ENCODE assay signal across 14 cellular contexts in the genomic region with DNA sequence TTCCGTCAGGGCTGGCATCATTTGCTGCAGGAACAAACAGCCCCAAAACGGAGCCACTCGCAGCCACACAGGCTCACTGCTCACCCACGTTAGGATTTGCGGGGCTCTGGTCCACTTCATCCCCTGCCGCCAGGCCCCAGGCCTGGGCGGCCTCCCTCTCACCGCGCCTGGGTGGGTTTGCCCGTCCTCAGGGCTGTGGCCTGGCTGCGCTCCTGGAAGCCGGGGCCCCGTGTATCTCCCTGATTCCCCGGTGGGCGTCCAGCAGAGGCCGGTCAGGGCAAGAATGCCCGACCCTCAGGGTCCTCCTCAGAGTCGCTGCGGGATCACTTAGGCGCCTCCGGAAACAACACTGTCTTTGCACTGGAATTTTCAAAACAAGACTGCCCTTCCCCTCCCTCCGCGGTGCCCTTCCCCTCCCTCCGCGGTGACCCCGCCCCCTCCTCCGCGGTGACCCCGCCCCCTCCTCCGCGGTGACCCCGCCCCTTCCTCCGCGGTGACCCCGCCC. TPM values are rescaled to one million over a fixed set of nuclear protein-coding genes. Genes with fewer than 3 reads are reported as not detected.
DNase-seq lines count a peak whose midpoint lies in the region; ATAC-seq, FAIRE-seq and TF ChIP-seq lines count a peak whose summit lies in the region.
"Had no signal": no experiment of that assay in that cellular context is flagged by ENCODE, and none has a peak within 500 bp of the region (broad histone marks: within the 10 kb centered on the region; RNA-seq: fewer than 3 reads in every experiment).

No MANE protein-coding gene starts in this region.

- H3K4me2 ChIP-seq in SK-N-SH, result peak overlapping the region; percentile 70

- no peak for TF ChIP-seq EP300 in SK-N-SH (IDR thresholded peaks at IDR 0.05; ENCODE audit: borderline replicate concordance in 1 of 2, low read depth in 1 of 2, low read length in 1 of 2)

- H3K9me3 Mint-ChIP-seq in activated T-cell treated with anti-CD3 and anti-CD28 coated beads, Interleukin-2, amount 50 U/mL, for 4 hours, result no peaks in the 10 kb centered on the region
- H3K9me3 Mint-ChIP-seq in chondrocyte (ENCODE audit: low read depth), result no peaks in the 10 kb centered on the region

- H3K4me1 ChIP-seq in SK-N-SH (ENCODE audit: control insufficient read depth in 1 of 2, insufficient read depth in 2 of 2, low read depth in 1 of 2, low read length in 1 of 2) (peaks cover 0 to 7% of the 10 kb centered on the region in 2 experiments; a peak in 1 of 4 replicates), adrenal gland (replicated peaks in 1 of 2) (no peaks in the 10 kb centered on the region)

- H3K36me3 ChIP-seq in SK-N-SH (replicated peaks in 1 of 2; ENCODE audit: control insufficient read depth in 1 of 2, insufficient read depth in 2 of 2, low read length in 1 of 2) (no peaks in the 10 kb centered on the region), adrenal gland (replicated peaks in 1 of 2) (no peaks in the 10 kb centered on the region)
- H3K36me3 ChIP-seq: esophagus squamous epithelium had no signal

- peak overlapping the region; percentile 78 for H3K4me3 Mint-ChIP-seq in activated T-cell treated with anti-CD3 and anti-CD28 coated beads, Interleukin-2, amount 50 U/mL, for 4 hours
- H3K4me3 Mint-ChIP-seq in chondrocyte (ENCODE audit: unreplicated experiment), result no peak overlapping the region

- no peaks in the 10 kb centered on the region for H3K9me3 ChIP-seq in SK-N-SH
- no peaks in the 10 kb centered on the region for H3K9me3 ChIP-seq in adrenal gland (replicated peaks in 1 of 3)
- H3K9me3 ChIP-seq: esophagus squamous epithelium had no signal

- TF ChIP-seq CTCF in SK-N-SH (IDR thresholded peaks at IDR 0.05) (no peak), chondrocyte (IDR thresholded peaks at IDR 0.05) (no peak), adrenal gland (IDR thresholded peaks at IDR 0.05) (no peak)

- peaks cover 49% of the 10 kb centered on the region for H3K4me1 Mint-ChIP-seq in activated T-cell treated with anti-CD3 and anti-CD28 coated beads, Interleukin-2, amount 50 U/mL, for 4 hours (ENCODE audit: low read depth)
- no peaks in the 10 kb centered on the region for H3K4me1 Mint-ChIP-seq in chondrocyte (ENCODE audit: low read depth)

- CTCF ChIA-PET in SK-N-SH (lab: Yijun Ruan, JAX), result no interaction called here

- H2AFZ ChIP-seq in SK-N-SH (ENCODE audit: low read depth), result peak overlapping the region; percentile 76; the same call in 1 of the 2 replicates

- no peak for DNase-seq in activated T-cell treated with anti-CD3 and anti-CD28 coated beads, Interleukin-2, amount 50 U/mL, for 4 hours
- no peak for DNase-seq in activated T-cell treated with anti-CD3 and anti-CD28 coated beads, Interleukin-2, amount 50 U/mL, for 1 hour
- DNase-seq in SK-N-SH (peak; percentile 65), chondrocyte (ENCODE audit: low spot score) (peak; percentile 81), inferior parietal cortex (ENCODE audit: extremely low spot score) (no peak), GM12892 (ENCODE audit: insufficient read length) (no peak), adrenal gland (no peak)
- peak; percentile 44 for DNase-seq in stimulated activated naive CD8-positive, alpha-beta T cell treated with anti-CD3 and anti-CD28 coated beads, Interleukin-15, Interleukin-2, amounts not matched to agents 100 U/mL and 50 U/mL, for 24 hours
- DNase-seq: esophagus squamous epithelium, islet precursor cell, NCI-H446, SIG-M5 had no signal

- TF ChIP-seq POLR2A in GM12892 (IDR thresholded peaks at IDR 0.05; ENCODE audit: low read depth, low read length) (no peak), adrenal gland (IDR thresholded peaks at IDR 0.05) (no peak)

- H3K79me2 ChIP-seq in SK-N-SH (ENCODE audit: insufficient read depth), result no peaks in the 10 kb centered on the region

- no peak for FAIRE-seq in GM12892 (lab: Jason Lieb, UNC)
- FAIRE-seq: bronchial epithelial cell had no signal

- intact Hi-C loops in adrenal gland (cut with DNase I), result no loop called here

- peak overlapping the region in 1 of 2 experiments; percentile 47; a peak in 2 of 4 replicates for H3K27ac ChIP-seq in SK-N-SH (ENCODE audit: low read depth in 2 of 2, low read length in 1 of 2)
- peak overlapping the region in 1 of 5 donors; percentile 29 for H3K27ac ChIP-seq in adrenal gland

- no peaks in the 10 kb centered on the region for H3K9me2 ChIP-seq in SK-N-SH

- POLR2A ChIA-PET in SK-N-SH (lab: Yijun Ruan, JAX), result no interaction called here

- peaks cover 2% of the 10 kb centered on the region for H3K27me3 Mint-ChIP-seq in activated T-cell treated with anti-CD3 and anti-CD28 coated beads, Interleukin-2, amount 50 U/mL, for 4 hours (ENCODE audit: low read depth)
- H3K27me3 Mint-ChIP-seq in chondrocyte (ENCODE audit: low read depth), result peaks cover 15% of the 10 kb centered on the region

- no peak overlapping the region for H3K27ac Mint-ChIP-seq in chondrocyte (ENCODE audit: unreplicated experiment)

- H3K27me3 ChIP-seq in SK-N-SH (ENCODE audit: insufficient read depth) (no peaks in the 10 kb centered on the region), adrenal gland (no peaks in the 10 kb centered on the region)

- H3F3A ChIP-seq in SK-N-SH (replicated peaks; ENCODE audit: insufficient read depth), result peaks cover 3% of the 10 kb centered on the region

- H3K9ac ChIP-seq in SK-N-SH, result peak overlapping the region; percentile 46; the same call in 1 of the 2 replicates

- peak overlapping the region in 1 of 2 experiments; percentile 57; a peak in 2 of 4 replicates for H3K4me3 ChIP-seq in SK-N-SH (ENCODE audit: low read depth in 2 of 2, low read length in 1 of 2)
- peak overlapping the region in 1 of 4 donors; percentile 32 for H3K4me3 ChIP-seq in adrenal gland

- no peaks in the 10 kb centered on the region for H4K20me1 ChIP-seq in SK-N-SH (ENCODE audit: insufficient read depth)

- 4% methylated on average over 8 of the region's 35 CpGs for WGBS in SK-N-SH (ENCODE audit: low lambda C conversion rate)
- 66 to 90% (median 76%) methylated on average over 8 to 25 of the region's 35 CpGs for WGBS in adrenal gland, 4 donors

- ATAC-seq in activated T-cell treated with anti-CD3 and anti-CD28 coated beads, Interleukin-2, amount 50 U/mL, for 4 hours, result peak in 1 of 2 donors; percentile 6
- no peak for ATAC-seq in stimulated activated naive CD8-positive, alpha-beta T cell treated with anti-CD3 and anti-CD28 coated beads, Interleukin-15, Interleukin-2, amounts not matched to agents 100 U/mL and 50 U/mL, for 24 hours
- ATAC-seq: activated CD4-positive, CD25-positive, alpha-beta regulatory T cell treated with anti-CD3 and anti-CD28 coated beads, Interleukin-2, amount 50 U/mL, for 24 hours had no signal

- no peaks in the 10 kb centered on the region for H3K36me3 Mint-ChIP-seq in activated T-cell treated with anti-CD3 and anti-CD28 coated beads, Interleukin-2, amount 50 U/mL, for 4 hours (ENCODE audit: insufficient read depth)
- H3K36me3 Mint-ChIP-seq in chondrocyte (ENCODE audit: low read depth), result no peaks in the 10 kb centered on the region

- TF ChIP-seq RAD21 in SK-N-SH (IDR thresholded peaks at IDR 0.05; ENCODE audit: low read length), result no peak

TF ChIP-seq in SK-N-SH, 30 proteins besides CTCF, POLR2A, EP300 and RAD21:
- TF ChIP-seq MEF2A (IDR thresholded peaks at IDR 0.05; ENCODE audit: borderline replicate concordance, low read depth), result no peak
- no peak for TF ChIP-seq RCOR1 (IDR thresholded peaks at IDR 0.05; ENCODE audit: low read length)

RNA-seq across cellular contexts. Expression of a gene that starts 15.7 kb away (rescaled TPM):
- total RNA-seq in activated T-cell treated with anti-CD3 and anti-CD28 coated beads, Interleukin-2, amount 50 U/mL, for 4 hours, result 100 to 1,000 TPM in 2 of 3 donors, 10 to 100 TPM in 1; 95.8 to 112 (median 104) TPM
- polyA plus RNA-seq in SK-N-SH (2012; rRNA removed), result 3.3 and 5.5 TPM in 2 replicates
- polyA plus RNA-seq in SK-N-SH (2012; cell fraction: cytosol; rRNA removed), result 3.2 and 4.9 TPM in 2 replicates
- polyA plus RNA-seq in SK-N-SH (2012; cell fraction: nucleus; rRNA removed), result 29.5 and 88.3 TPM in 2 replicates
- 35.3 to 41.6 TPM (median 41.1 TPM) in 3 replicates for total RNA-seq in chondrocyte
- 3.1 TPM for polyA plus RNA-seq in GM12892 (2012; ENCODE audit: missing spikeins)
- total RNA-seq in adrenal gland, result 10 to 100 TPM; 12.5 to 63.8 (median 26.9) TPM
- polyA plus RNA-seq in adrenal gland, result 10 to 100 TPM; 10.9 to 62.3 (median 41.9) TPM

Comparison
In these comparisons a context has a peak if more than half of its experiments do, and no peak if none do; other contexts are left out.
1. DNase-seq: peak in SK-N-SH (single experiment), chondrocyte (single experiment) and stimulated activated naive CD8-positive, alpha-beta T cell treated with anti-CD3 and anti-CD28 coated beads, Interleukin-15, Interleukin-2, amounts not matched to agents 100 U/mL and 50 U/mL, for 24 hours (single experiment); none in activated T-cell treated with anti-CD3 and anti-CD28 coated beads, Interleukin-2, amount 50 U/mL, for 4 hours (single experiment), activated T-cell treated with anti-CD3 and anti-CD28 coated beads, Interleukin-2, amount 50 U/mL, for 1 hour (single experiment), inferior parietal cortex (single experiment), GM12892 (single experiment) and adrenal gland (0 of 7).